In the genomic region with DNA sequence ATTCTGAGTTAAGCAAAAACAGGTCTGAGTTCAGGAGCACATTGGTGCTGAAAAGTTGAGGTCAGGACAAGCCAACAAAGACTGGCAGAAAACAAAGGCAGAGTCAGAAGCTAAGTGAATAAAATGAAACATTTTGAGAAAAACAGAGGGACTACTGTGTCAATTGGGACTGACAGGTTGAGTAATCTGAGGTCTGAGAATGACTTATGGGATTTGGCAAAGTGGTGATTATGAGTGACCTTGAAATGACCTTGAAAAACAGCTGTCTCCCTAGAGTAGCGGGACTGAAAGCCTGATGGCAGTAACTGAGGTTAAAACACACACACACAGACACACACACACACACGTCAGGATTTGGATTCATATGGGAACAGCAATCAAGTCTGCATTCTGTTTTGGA, we compare ENCODE assay signal across 15 cellular contexts. TPM values are rescaled to one million over a fixed set of nuclear protein-coding genes. Genes with fewer than 3 reads are reported as not detected.
DNase-seq lines count a peak whose midpoint lies in the region; ATAC-seq, FAIRE-seq and TF ChIP-seq lines count a peak whose summit lies in the region.
"Had no signal": no experiment of that assay in that cellular context is flagged by ENCODE, and none has a peak within 500 bp of the region (broad histone marks: within the 10 kb centered on the region; RNA-seq: fewer than 3 reads in every experiment).

No MANE protein-coding gene starts in this region.

- no peak overlapping the region for H3K4me3 ChIP-seq in SJCRH30
- no peak overlapping the region for H3K4me3 ChIP-seq in kidney (ENCODE audit: low read length in 2 of 2)
- H3K4me3 ChIP-seq in lower lobe of right lung, result no peak overlapping the region
- H3K4me3 ChIP-seq: MG63 had no signal

- DNase-seq in HEK293T (ENCODE audit: extremely low spot score), result no peak
- DNase-seq in MV-4-11 (lab: John Stamatoyannopoulos, UW), result peak; percentile 19
- DNase-seq in SJCRH30, result peak; percentile 65 to 92
- DNase-seq in foreskin melanocyte, result peak; percentile 39
- no peak for DNase-seq in kidney
- no peak for DNase-seq in CD14-positive monocyte (ENCODE audit: low spot score)
- no peak for DNase-seq in KBM-7
- no peak for DNase-seq in lower lobe of right lung
- DNase-seq: BE2C; CD8-positive, alpha-beta memory T cell; KG1; MG63; NCI-H2029; SW 1271 had no signal

- TF ChIP-seq CTCF in kidney (IDR thresholded peaks at IDR 0.05; ENCODE audit: borderline replicate concordance, extremely low read depth, insufficient read depth) (no peak), CD14-positive monocyte (IDR thresholded peaks at IDR 0.05) (no peak), lower lobe of right lung (IDR thresholded peaks at IDR 0.05) (no peak)

- in situ Hi-C loops in KBM-7 (cut with MboI; ENCODE audit: low pct_unique_long_range_greater_than_20kb, low sequenced_read_pairs), result no loop called here

- peaks cover 5 to 17% (median 15%) of the 10 kb centered on the region in 3 donors for H3K27me3 Mint-ChIP-seq in CD14-positive monocyte (ENCODE audit: low read depth in 3 of 3)

- FAIRE-seq in kidney (lab: Jason Lieb, UNC), result no peak
- FAIRE-seq: RCC 7860 had no signal

- intact Hi-C loops in kidney (cut with DNase I) (no loop called here), CD14-positive monocyte (cut with micrococcal nuclease) (no loop called here), lower lobe of right lung (cut with DNase I) (no loop called here)

- peaks cover 6% of the 10 kb centered on the region; the same call in 1 of the 2 replicates for H3K9me3 ChIP-seq in SJCRH30 (replicated peaks)
- no peaks in the 10 kb centered on the region for H3K9me3 ChIP-seq in kidney (ENCODE audit: control insufficient read depth in 1 of 2, low read length in 2 of 2)
- H3K9me3 ChIP-seq in lower lobe of right lung, result no peaks in the 10 kb centered on the region
- H3K9me3 ChIP-seq: BE2C, MG63 had no signal

- H3K27me3 ChIP-seq in SJCRH30 (no peaks in the 10 kb centered on the region), lower lobe of right lung (ENCODE audit: low read depth) (peaks cover 7% of the 10 kb centered on the region)

- CTCF ChIA-PET in HEK293T (lab: Yijun Ruan, JAX), result no interaction called here

- H3K4me1 ChIP-seq in SJCRH30 (peaks cover 34% of the 10 kb centered on the region), kidney (ENCODE audit: control insufficient read depth in 1 of 2, insufficient read depth in 1 of 2, low read depth in 1 of 2, low read length in 2 of 2) (no peaks in the 10 kb centered on the region), lower lobe of right lung (no peaks in the 10 kb centered on the region)
- H3K4me1 ChIP-seq: BE2C had no signal

- no peaks in the 10 kb centered on the region for H3K9me3 Mint-ChIP-seq in CD14-positive monocyte
- H3K9me3 Mint-ChIP-seq: CD8-positive, alpha-beta memory T cell had no signal

- POLR2A ChIA-PET in HEK293T (lab: Yijun Ruan, JAX), result interaction anchor here (1.7 kb wide), 1 partner anchor 8 kb away, joined by 4 read pairs; no protein-coding TSS in a partner anchor

- no peak overlapping the region for H3K9ac ChIP-seq in kidney (ENCODE audit: low read length in 2 of 2)

- no peak overlapping the region for H3K4me3 Mint-ChIP-seq in CD14-positive monocyte
- H3K4me3 Mint-ChIP-seq: CD8-positive, alpha-beta memory T cell had no signal

- no peak overlapping the region for H3K27ac Mint-ChIP-seq in CD14-positive monocyte
- H3K27ac Mint-ChIP-seq: CD8-positive, alpha-beta memory T cell had no signal

- H3K36me3 ChIP-seq in SJCRH30, result no peaks in the 10 kb centered on the region
- H3K36me3 ChIP-seq in kidney (ENCODE audit: control insufficient read depth in 1 of 2, insufficient read depth in 2 of 2, low read length in 2 of 2), result no peaks in the 10 kb centered on the region
- no peaks in the 10 kb centered on the region for H3K36me3 ChIP-seq in lower lobe of right lung
- H3K36me3 ChIP-seq: BE2C, MG63 had no signal

- H3K36me3 Mint-ChIP-seq in CD14-positive monocyte, result no peaks in the 10 kb centered on the region
- H3K36me3 Mint-ChIP-seq: CD8-positive, alpha-beta memory T cell had no signal

- H3K27ac ChIP-seq in SJCRH30 (peak overlapping the region; percentile 65), kidney (ENCODE audit: low read depth in 2 of 2, low read length in 2 of 2) (no peak overlapping the region), lower lobe of right lung (no peak overlapping the region)

- ATAC-seq in lower lobe of right lung, result no peak

- no peaks in the 10 kb centered on the region for H3K4me1 Mint-ChIP-seq in CD14-positive monocyte
- H3K4me1 Mint-ChIP-seq: CD8-positive, alpha-beta memory T cell had no signal

TF ChIP-seq in HEK293T, 16 proteins besides CTCF, POLR2A, EP300 and RAD21:
- no peak for TF ChIP-seq FOXM1 (IDR thresholded peaks at IDR 0.05; ENCODE audit: borderline replicate concordance)
- TF ChIP-seq TARDBP (IDR thresholded peaks at IDR 0.05), result no peak
- TF ChIP-seq CTBP1 (IDR thresholded peaks at IDR 0.05; ENCODE audit: borderline replicate concordance), result no peak
- TF ChIP-seq SP1 (IDR thresholded peaks at IDR 0.05), result no peak
- TF ChIP-seq HDGF (IDR thresholded peaks at IDR 0.05; ENCODE audit: borderline replicate concordance), result no peak
- TF ChIP-seq, protein P1, sequence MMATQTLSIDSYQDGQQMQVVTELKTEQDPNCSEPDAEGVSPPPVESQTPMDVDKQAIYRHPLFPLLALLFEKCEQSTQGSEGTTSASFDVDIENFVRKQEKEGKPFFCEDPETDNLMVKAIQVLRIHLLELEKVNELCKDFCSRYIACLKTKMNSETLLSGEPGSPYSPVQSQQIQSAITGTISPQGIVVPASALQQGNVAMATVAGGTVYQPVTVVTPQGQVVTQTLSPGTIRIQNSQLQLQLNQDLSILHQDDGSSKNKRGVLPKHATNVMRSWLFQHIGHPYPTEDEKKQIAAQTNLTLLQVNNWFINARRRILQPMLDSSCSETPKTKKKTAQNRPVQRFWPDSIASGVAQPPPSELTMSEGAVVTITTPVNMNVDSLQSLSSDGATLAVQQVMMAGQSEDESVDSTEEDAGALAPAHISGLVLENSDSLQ (IDR thresholded peaks at IDR 0.05), result peak; percentile 34; the same call in 1 of the 2 replicates
- TF ChIP-seq FOXA1 (IDR thresholded peaks at IDR 0.05), result no peak
- no peak for TF ChIP-seq SUZ12 (IDR thresholded peaks at IDR 0.05)

RNA-seq across cellular contexts. Expression of a gene that starts 8.8 kb away (rescaled TPM):
- total RNA-seq in SJCRH30 (2014; rRNA removed; shearing (Covaris generic)), result 42.9 and 45.0 TPM in 2 replicates
- 30.7 TPM for total RNA-seq in kidney
- polyA plus RNA-seq in kidney (ENCODE audit: insufficient read depth, low read depth, low replicate concordance), result 17.9 TPM
- 10 to 100 TPM; 24.7 to 30.4 TPM for polyA plus RNA-seq in CD14-positive monocyte
- 23.1 TPM for total RNA-seq in lower lobe of right lung

Comparison
In these comparisons a context has a peak if more than half of its experiments do, and no peak if none do; other contexts are left out.
1. DNase-seq: peak in MV-4-11 (single experiment), SJCRH30 (2 of 2) and foreskin melanocyte (single experiment); none in HEK293T (single experiment), kidney (single experiment), CD14-positive monocyte (single experiment), KBM-7 (single experiment) and lower lobe of right lung (single experiment).